Comparison of ENCODE assay signal across 8 cellular contexts in genomic region chr17:66165537-66166123, GRCh38. TPM values are rescaled to one million over a fixed set of nuclear protein-coding genes. Genes with fewer than 3 reads are reported as not detected.
DNase-seq lines count a peak whose midpoint lies in the region; ATAC-seq, FAIRE-seq and TF ChIP-seq lines count a peak whose summit lies in the region.
"Had no signal": no experiment of that assay in that cellular context is flagged by ENCODE, and none has a peak within 500 bp of the region (broad histone marks: within the 10 kb centered on the region; RNA-seq: fewer than 3 reads in every experiment).

No MANE protein-coding gene starts in this region.

- no peaks in the 10 kb centered on the region for H3K9me2 ChIP-seq in PC-3 (replicated peaks; ENCODE audit: low read length)

- H2BK12ac ChIP-seq in H1 (ENCODE audit: low read depth, low read length) = no peak overlapping the region

- CTCF ChIA-PET in PC-3 (lab: Charles Lee) (interaction anchor here (0.6 to 1.3 kb wide), 7 partner anchors 25 to 947 kb away, joined by 3 to 14 read pairs (median 3); no protein-coding TSS in a partner anchor), H1 (lab: Charles Lee; ENCODE audit: partially characterized antibody) (interaction anchor here (0.6 to 3.3 kb wide), 17 partner anchors 23 to 933 kb away, joined by 3 to 23 read pairs (median 3); no protein-coding TSS in a partner anchor)
- CTCF ChIA-PET in naive thymus-derived CD4-positive, alpha-beta T cell (lab: Charles Lee) = interaction anchor here (0.5 to 4.7 kb wide), 7 partner anchors 37 to 933 kb away, joined by 3 to 35 read pairs (median 3); no protein-coding TSS in a partner anchor

- H2BK120ac ChIP-seq in H1 (replicated peaks; ENCODE audit: low read depth, low read length) = no peak overlapping the region

- no peaks in the 10 kb centered on the region for H3K79me2 ChIP-seq in PC-3 (ENCODE audit: low read length)
- no peaks in the 10 kb centered on the region for H3K79me2 ChIP-seq in H1 (ENCODE audit: control insufficient read depth in 1 of 2, insufficient read depth in 2 of 2, low read length in 2 of 2)

- no peak overlapping the region for H3K4ac ChIP-seq in H1 (replicated peaks; ENCODE audit: insufficient read length, low read depth, low read length)

- H3K27ac Mint-ChIP-seq in naive thymus-derived CD4-positive, alpha-beta T cell = no peak overlapping the region
- H3K27ac Mint-ChIP-seq: activated T-cell treated with anti-CD3 and anti-CD28 coated beads, Interleukin-2, amount 50 U/mL, for 72 hours had no signal

- H3K4me1 Mint-ChIP-seq in naive thymus-derived CD4-positive, alpha-beta T cell = no peaks in the 10 kb centered on the region

- H3K4me2 ChIP-seq in PC-3 (ENCODE audit: low read length) (no peak overlapping the region), H1 (ENCODE audit: insufficient read depth in 1 of 2, low read depth in 2 of 2, low read length in 2 of 2) (no peak overlapping the region)

- H3K4me1 ChIP-seq in PC-3 (ENCODE audit: insufficient read depth, low read length) (no peaks in the 10 kb centered on the region), H1 (replicated peaks in 1 of 4; ENCODE audit: control insufficient read depth in 3 of 4, insufficient read depth in 4 of 4, low read length in 3 of 4) (no peaks in the 10 kb centered on the region)
- no peaks in the 10 kb centered on the region for H3K4me1 ChIP-seq in naive thymus-derived CD4-positive, alpha-beta T cell (ENCODE audit: control insufficient read depth in 2 of 2, insufficient read depth in 2 of 2, low read length in 2 of 2)
- no peaks in the 10 kb centered on the region for H3K4me1 ChIP-seq in effector memory CD4-positive, alpha-beta T cell (ENCODE audit: control insufficient read depth, insufficient read depth, low read length, poor library complexity, severe bottlenecking)

- H3K9ac ChIP-seq in PC-3 (ENCODE audit: low read length) = no peak overlapping the region
- no peak overlapping the region for H3K9ac ChIP-seq in H1 (replicated peaks in 1 of 4; ENCODE audit: extremely low read depth in 1 of 4, low read depth in 3 of 4, low read length in 3 of 4)

- H3K4me3 ChIP-seq in PC-3 (ENCODE audit: low read length) = no peak overlapping the region
- H3K4me3 ChIP-seq in H1 (ENCODE audit: extremely low read depth in 1 of 4, insufficient read depth in 2 of 4, low read depth in 3 of 4, low read length in 4 of 4) = no peak overlapping the region
- no peak overlapping the region for H3K4me3 ChIP-seq in naive thymus-derived CD4-positive, alpha-beta T cell (ENCODE audit: low read length)
- no peak overlapping the region for H3K4me3 ChIP-seq in effector memory CD4-positive, alpha-beta T cell (ENCODE audit: insufficient read depth, low read depth, low read length, poor library complexity, severe bottlenecking)

- H3K36me3 ChIP-seq in PC-3 (ENCODE audit: low read depth, low read length) = no peaks in the 10 kb centered on the region
- H3K36me3 ChIP-seq in H1 (ENCODE audit: control insufficient read depth in 2 of 4, insufficient read depth in 4 of 4, low read length in 3 of 4) = no peaks in the 10 kb centered on the region
- H3K36me3 ChIP-seq in naive thymus-derived CD4-positive, alpha-beta T cell (ENCODE audit: control insufficient read depth in 2 of 3, insufficient read depth in 3 of 3, low read length in 3 of 3) = no peaks in the 10 kb centered on the region
- H3K36me3 ChIP-seq in effector memory CD4-positive, alpha-beta T cell (ENCODE audit: control insufficient read depth, insufficient read depth, low read length) = no peaks in the 10 kb centered on the region

- no peak overlapping the region for H2BK20ac ChIP-seq in H1 (ENCODE audit: low read length)

- no peak overlapping the region for H3K4me3 Mint-ChIP-seq in naive thymus-derived CD4-positive, alpha-beta T cell
- H3K4me3 Mint-ChIP-seq: activated T-cell treated with anti-CD3 and anti-CD28 coated beads, Interleukin-2, amount 50 U/mL, for 72 hours had no signal

- no peaks in the 10 kb centered on the region for H3K27me3 ChIP-seq in PC-3 (ENCODE audit: low read length)
- no peaks in the 10 kb centered on the region for H3K27me3 ChIP-seq in H1 (replicated peaks in 1 of 4; ENCODE audit: control insufficient read depth in 3 of 4, extremely low read depth in 1 of 4, insufficient read depth in 3 of 4, low read length in 3 of 4)
- H3K27me3 ChIP-seq in naive thymus-derived CD4-positive, alpha-beta T cell (ENCODE audit: control insufficient read depth in 2 of 2, insufficient read depth in 2 of 2, low read length in 2 of 2) = no peaks in the 10 kb centered on the region
- no peaks in the 10 kb centered on the region for H3K27me3 ChIP-seq in effector memory CD4-positive, alpha-beta T cell (replicated peaks; ENCODE audit: control insufficient read depth, insufficient read depth, low read length, poor library complexity, severe bottlenecking)

- no peak overlapping the region for H3K14ac ChIP-seq in H1 (ENCODE audit: insufficient read length)

- peak; percentile 88 to 89 for TF ChIP-seq RAD21 in H1 (IDR thresholded peaks at IDR 0.05 in 1 of 2, conservative IDR thresholded peaks at IDR 0.05 in 1 of 2; ENCODE audit: low read depth in 2 of 2, low read length in 2 of 2)

- H3K9me3 ChIP-seq in PC-3 (ENCODE audit: low read length) (no peaks in the 10 kb centered on the region), H1 (ENCODE audit: insufficient read depth in 2 of 2, low read depth in 1 of 2, low read length in 1 of 2) (no peaks in the 10 kb centered on the region)
- H3K9me3 ChIP-seq in naive thymus-derived CD4-positive, alpha-beta T cell (ENCODE audit: control insufficient read depth in 2 of 3, low read length in 3 of 3) = no peaks in the 10 kb centered on the region
- H3K9me3 ChIP-seq in effector memory CD4-positive, alpha-beta T cell (ENCODE audit: control insufficient read depth, low read length) = no peaks in the 10 kb centered on the region

- no peak overlapping the region for H3K23ac ChIP-seq in H1 (ENCODE audit: insufficient read length)

- no peaks in the 10 kb centered on the region for H3K27me3 Mint-ChIP-seq in naive thymus-derived CD4-positive, alpha-beta T cell

- TF ChIP-seq POLR2A in H1 (IDR thresholded peaks at IDR 0.05; ENCODE audit: control extremely low read depth in 1 of 2, low read depth in 2 of 2, low read length in 2 of 2) = no peak

- H2AK5ac ChIP-seq in H1 (ENCODE audit: low read depth, low read length) = no peak overlapping the region

- no peak overlapping the region for H2BK5ac ChIP-seq in H1 (ENCODE audit: low read depth, low read length)

- H3K27ac ChIP-seq in PC-3 (ENCODE audit: low read length) = no peak overlapping the region
- no peak overlapping the region for H3K27ac ChIP-seq in H1 (ENCODE audit: low read depth, low read length)
- no peak overlapping the region for H3K27ac ChIP-seq in naive thymus-derived CD4-positive, alpha-beta T cell (ENCODE audit: low read depth, low read length)
- no peak overlapping the region for H3K27ac ChIP-seq in effector memory CD4-positive, alpha-beta T cell (ENCODE audit: insufficient read depth, low read length, poor library complexity, severe bottlenecking)

- H3K36me3 Mint-ChIP-seq in naive thymus-derived CD4-positive, alpha-beta T cell = no peaks in the 10 kb centered on the region

- intact Hi-C loops in PC-3 (cut with micrococcal nuclease) = loop anchor here (1.0 to 10.0 kb wide), 9 partner anchors 177 to 1201 kb away; no protein-coding TSS in a partner anchor
- intact Hi-C loops in naive thymus-derived CD4-positive, alpha-beta T cell (cut with micrococcal nuclease) = loop anchor here (1.0 to 10.0 kb wide), 8 partner anchors 131 to 934 kb away; no protein-coding TSS in a partner anchor

- no peak overlapping the region for H4K8ac ChIP-seq in H1 (ENCODE audit: extremely low read depth, insufficient read depth, low read length)

- peak; percentile 38 for DNase-seq in Daoy (ENCODE audit: low read depth)
- peak; percentile 92 for DNase-seq in HT-29 (ENCODE audit: low spot score)
- DNase-seq in PC-3 = peak; percentile 83
- DNase-seq in H1 (ENCODE audit: low read depth in 1 of 2, low spot score in 2 of 2) = no peak
- peak in 7 of 9 donors; percentile 23 to 58 (median 53) for DNase-seq in naive thymus-derived CD4-positive, alpha-beta T cell
- DNase-seq in NCI-H187 (lab: John Stamatoyannopoulos, UW) = no peak
- no peak for DNase-seq in effector memory CD4-positive, alpha-beta T cell

- no peaks in the 10 kb centered on the region for H3K9me3 Mint-ChIP-seq in naive thymus-derived CD4-positive, alpha-beta T cell
- H3K9me3 Mint-ChIP-seq: activated T-cell treated with anti-CD3 and anti-CD28 coated beads, Interleukin-2, amount 50 U/mL, for 72 hours had no signal

- TF ChIP-seq EP300 in H1 (IDR thresholded peaks at IDR 0.05; ENCODE audit: borderline replicate concordance in 1 of 2, low read depth in 2 of 2, low read length in 2 of 2) = no peak

- no peaks in the 10 kb centered on the region for H4K20me1 ChIP-seq in PC-3 (ENCODE audit: low read length)
- H4K20me1 ChIP-seq in H1 (replicated peaks in 1 of 2; ENCODE audit: control insufficient read depth in 1 of 2, insufficient read depth in 2 of 2, low read length in 2 of 2) = no peaks in the 10 kb centered on the region

- no TSS peak for BruUV-seq in PC-3 (replicated peaks; lab: Mats Ljungman, UMichigan)

- no peak overlapping the region for H3K18ac ChIP-seq in H1 (ENCODE audit: extremely low read depth, low read length)

- H2AFZ ChIP-seq in PC-3 (ENCODE audit: low read length) (no peak overlapping the region), H1 (ENCODE audit: low read length) (no peak overlapping the region)

- no peaks in the 10 kb centered on the region for H3K79me1 ChIP-seq in H1 (ENCODE audit: low read depth, low read length)

- H2BK15ac ChIP-seq in H1 (ENCODE audit: low read length) = no peak overlapping the region

- peak; percentile 59 for ATAC-seq in PC-3
- ATAC-seq in naive thymus-derived CD4-positive, alpha-beta T cell = peak; percentile 57
- ATAC-seq: activated T-cell treated with anti-CD3 and anti-CD28 coated beads, Interleukin-2, amount 50 U/mL, for 72 hours had no signal

- no peaks in the 10 kb centered on the region for H3K23me2 ChIP-seq in H1 (ENCODE audit: low read depth, low read length)

- FAIRE-seq in H1 (lab: Jason Lieb, UNC) = peak; percentile 94

- H4K5ac ChIP-seq in H1 (ENCODE audit: insufficient read length, low read depth, low read length) = no peak overlapping the region

- TF ChIP-seq CTCF in PC-3 (conservative IDR thresholded peaks at IDR 0.05; ENCODE audit: low read depth, low read length) (peak; percentile 95), H1 (IDR thresholded peaks at IDR 0.05; ENCODE audit: control extremely low read depth in 1 of 3, insufficient read depth in 1 of 3, low read depth in 1 of 3, low read length in 3 of 3) (peak in 2 of 3 experiments; percentile 35 to 64; a peak in 2 of 4 replicates)

- no peak overlapping the region for H4K91ac ChIP-seq in H1 (replicated peaks; ENCODE audit: insufficient read length, low read length)

- POLR2A ChIA-PET in PC-3 (lab: Charles Lee; ENCODE audit: unreplicated experiment) (interaction anchor here (0.6 kb wide), 1 partner anchor 40 kb away, joined by 4 read pairs; no protein-coding TSS in a partner anchor), H1 (lab: Charles Lee; ENCODE audit: partially characterized antibody) (no interaction called here)
- POLR2A ChIA-PET in naive thymus-derived CD4-positive, alpha-beta T cell (lab: Charles Lee) = no interaction called here

- no peaks in the 10 kb centered on the region for H3F3A ChIP-seq in PC-3 (ENCODE audit: low read length, unreplicated experiment)

- no peak overlapping the region for H3K56ac ChIP-seq in H1 (replicated peaks; ENCODE audit: insufficient read length, low read depth, low read length)

RNA-seq across cellular contexts. Expression of gene CEP112, which starts 26.3 kb away (rescaled TPM):
- total RNA-seq in Daoy (2014; rRNA removed; shearing (Covaris generic)) = 0.68 and 2.8 TPM in 2 replicates
- total RNA-seq in HT-29 (2014; rRNA removed; shearing (Covaris generic)) = 1.3 TPM in 2 replicates
- total RNA-seq in PC-3 (2014; rRNA removed) = 3.3 and 6.5 TPM in 2 replicates
- 3.1 and 4.2 TPM in 2 replicates for total RNA-seq in H1 (2021; fragmentation: NEBNext Ultra II Directional; extraction: Animal tissue kit (Norgen Biotek cat#: 25700))
- polyA plus RNA-seq in H1 (2011; rRNA removed) = 0.33 and 0.62 TPM in 2 replicates
- polyA plus RNA-seq in H1 (2011; cell fraction: cytosol; rRNA removed) = 1.8 TPM
- 1.2 TPM for polyA plus RNA-seq in H1 (2011; cell fraction: nucleus; rRNA removed)
- polyA plus RNA-seq in H1 (2012, experiment 1 of 2) = 1.9 to 4.3 TPM (median 2.5 TPM) in 4 replicates
- not detected for polyA plus RNA-seq in H1 (2012, experiment 2 of 2)
- 2.3 TPM for polyA plus RNA-seq in H1 (2013, experiment 1 of 2)
- 2.0 TPM for polyA plus RNA-seq in H1 (2013, experiment 2 of 2)
- 1.6 TPM in 2 replicates for polyA minus RNA-seq in H1 (2011; rRNA and poly(A)+ RNA removed)
- 1.7 TPM for polyA minus RNA-seq in H1 (2011; cell fraction: cytosol; rRNA and poly(A)+ RNA removed)
- 6.0 TPM for polyA minus RNA-seq in H1 (2011; cell fraction: nucleus; rRNA and poly(A)+ RNA removed)
- total RNA-seq in naive thymus-derived CD4-positive, alpha-beta T cell = 1 to 10 TPM in 2 of 5 experiments, under 1 TPM in 3; 0.46 to 2.5 (median 0.76) TPM
- under 1 TPM in 1 of 2 donors, not detected in 1; 0.08 TPM for polyA plus RNA-seq in naive thymus-derived CD4-positive, alpha-beta T cell

Comparison
In these comparisons a context has a peak if more than half of its experiments do, and no peak if none do; other contexts are left out.
1. DNase-seq: peak in Daoy (single experiment), HT-29 (single experiment), PC-3 (single experiment) and naive thymus-derived CD4-positive, alpha-beta T cell (7 of 9); none in H1 (0 of 2), NCI-H187 (0 of 2) and effector memory CD4-positive, alpha-beta T cell (0 of 3).